In the genomic region with DNA sequence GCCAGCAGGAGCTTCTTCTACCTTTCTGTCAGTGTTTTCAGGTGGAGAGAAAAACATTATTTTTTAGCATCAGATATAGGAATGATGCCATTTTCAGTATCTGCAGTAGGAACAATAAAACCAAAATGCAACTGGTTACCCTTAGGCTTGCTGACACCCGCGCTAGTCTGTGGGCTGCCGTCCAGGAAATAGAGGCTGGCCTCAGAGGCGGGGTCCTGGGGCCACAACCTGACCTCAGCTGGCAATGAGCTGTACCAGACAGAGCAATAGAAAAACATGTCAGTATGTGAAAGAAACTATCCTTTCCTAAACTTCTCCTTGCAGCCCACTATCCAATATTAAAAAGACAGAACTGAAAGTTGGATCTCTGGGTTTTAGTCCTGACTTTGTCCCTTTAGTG, we compare ENCODE assay signal across 19 cellular contexts. TPM values are rescaled to one million over a fixed set of nuclear protein-coding genes. Genes with fewer than 3 reads are reported as not detected.
DNase-seq lines count a peak whose midpoint lies in the region; ATAC-seq and TF ChIP-seq lines count a peak whose summit lies in the region.
"Had no signal": no experiment of that assay in that cellular context is flagged by ENCODE, and none has a peak within 500 bp of the region (broad histone marks: within the 10 kb centered on the region; RNA-seq: fewer than 3 reads in every experiment).

No MANE protein-coding gene starts in this region.

- DNase-seq in activated CD8-positive, alpha-beta T cell treated with anti-CD3 and anti-CD28 coated beads, Interleukin-2, amount 10 ng/mL, durations not matched to agents 7 days and 5 days = peak; percentile 25
- no peak for DNase-seq in activated CD8-positive, alpha-beta T cell treated with anti-CD3 and anti-CD28 coated beads for 36 hours
- DNase-seq in endodermal cell = peak; percentile 50
- DNase-seq in smooth muscle cell (lab: John Stamatoyannopoulos, UW; ENCODE audit: unreplicated experiment) = no peak
- no peak for DNase-seq in CD8-positive, alpha-beta memory T cell
- DNase-seq in activated T-cell treated with anti-CD3 and anti-CD28 coated beads, Interleukin-2, amount 50 U/mL, for 24 hours = no peak
- DNase-seq: EL, GOT3, IMR-90, NCI-H1417, NCI-H187 treated with DMSO at 0.1 percent for 48 hours, NCI-H2227 treated with DMSO at 0.1 percent for 48 hours, NCI-H510A treated with DMSO at 0.1 percent for 48 hours, NCI-H748 treated with DMSO at 0.1 percent for 48 hours, SHP77 had no signal

- no peaks in the 10 kb centered on the region for H3K79me2 ChIP-seq in Loucy (ENCODE audit: insufficient read depth, low read length)
- H3K79me2 ChIP-seq in smooth muscle cell (ENCODE audit: low read depth) = peaks cover 3% of the 10 kb centered on the region

- H3K36me3 ChIP-seq in Loucy (ENCODE audit: insufficient read depth, low read length) = no peaks in the 10 kb centered on the region
- no peaks in the 10 kb centered on the region for H3K36me3 ChIP-seq in endodermal cell (ENCODE audit: control insufficient read depth, insufficient read depth, low read length)
- peaks cover 5% of the 10 kb centered on the region for H3K36me3 ChIP-seq in smooth muscle cell (ENCODE audit: low read depth)
- no peaks in the 10 kb centered on the region for H3K36me3 ChIP-seq in CD8-positive, alpha-beta memory T cell (ENCODE audit: insufficient read depth, low read length)

- H3F3A ChIP-seq in Loucy (ENCODE audit: low read depth) (no peaks in the 10 kb centered on the region), smooth muscle cell (ENCODE audit: low read depth) (no peaks in the 10 kb centered on the region)

- no peak overlapping the region for H3K27ac ChIP-seq in endodermal cell (ENCODE audit: low read depth, low read length)
- no peak overlapping the region for H3K27ac ChIP-seq in smooth muscle cell (ENCODE audit: low read depth)
- no peak overlapping the region for H3K27ac ChIP-seq in CD8-positive, alpha-beta memory T cell (ENCODE audit: low read depth, low read length)
- H3K27ac ChIP-seq: C4-2B had no signal

- intact Hi-C loops in activated CD8-positive, alpha-beta T cell treated with anti-CD3 and anti-CD28 coated beads for 36 hours (cut with micrococcal nuclease) = no loop called here

- peak overlapping the region; percentile 77 for H2AFZ ChIP-seq in Loucy (ENCODE audit: low read length)
- no peak overlapping the region for H2AFZ ChIP-seq in smooth muscle cell (ENCODE audit: low read depth)

- H3K27me3 ChIP-seq in Loucy (ENCODE audit: insufficient read depth, low read length, poor library complexity, severe bottlenecking) (no peaks in the 10 kb centered on the region), endodermal cell (ENCODE audit: control insufficient read depth, insufficient read depth, low read length, poor library complexity, severe bottlenecking) (peaks cover 12% of the 10 kb centered on the region), smooth muscle cell (ENCODE audit: low read depth) (peaks cover 5% of the 10 kb centered on the region)
- H3K27me3 ChIP-seq in CD8-positive, alpha-beta memory T cell (ENCODE audit: insufficient read depth, low read length, poor library complexity, severe bottlenecking) = no peaks in the 10 kb centered on the region

- no peaks in the 10 kb centered on the region for H3K36me3 Mint-ChIP-seq in activated CD8-positive, alpha-beta T cell treated with anti-CD3 and anti-CD28 coated beads, Interleukin-2, amount 10 ng/mL, durations not matched to agents 7 days and 5 days (ENCODE audit: low read depth)
- no peaks in the 10 kb centered on the region for H3K36me3 Mint-ChIP-seq in activated CD8-positive, alpha-beta T cell treated with anti-CD3 and anti-CD28 coated beads for 36 hours (ENCODE audit: low read depth)
- no peaks in the 10 kb centered on the region for H3K36me3 Mint-ChIP-seq in endodermal cell (ENCODE audit: low read depth)
- H3K36me3 Mint-ChIP-seq in CD8-positive, alpha-beta memory T cell = no peaks in the 10 kb centered on the region
- no peaks in the 10 kb centered on the region for H3K36me3 Mint-ChIP-seq in activated T-cell treated with anti-CD3 and anti-CD28 coated beads, Interleukin-2, amount 50 U/mL, for 24 hours (ENCODE audit: low read depth)

- H4K20me1 ChIP-seq in Loucy (ENCODE audit: insufficient read depth, low read length, poor library complexity, severe bottlenecking) (no peaks in the 10 kb centered on the region), smooth muscle cell (ENCODE audit: low read depth) (no peaks in the 10 kb centered on the region)

- H3K9me3 ChIP-seq in Loucy (ENCODE audit: insufficient read depth, low read depth, low read length) (no peaks in the 10 kb centered on the region), endodermal cell (ENCODE audit: control insufficient read depth, low read length) (no peaks in the 10 kb centered on the region), smooth muscle cell (replicated peaks; ENCODE audit: low read depth) (no peaks in the 10 kb centered on the region)
- H3K9me3 ChIP-seq in CD8-positive, alpha-beta memory T cell (ENCODE audit: low read length) = no peaks in the 10 kb centered on the region

- peaks cover 18% of the 10 kb centered on the region for H3K27me3 Mint-ChIP-seq in activated CD8-positive, alpha-beta T cell treated with anti-CD3 and anti-CD28 coated beads, Interleukin-2, amount 10 ng/mL, durations not matched to agents 7 days and 5 days (ENCODE audit: low read depth)
- H3K27me3 Mint-ChIP-seq in activated CD8-positive, alpha-beta T cell treated with anti-CD3 and anti-CD28 coated beads for 36 hours = peaks cover 10% of the 10 kb centered on the region
- peaks cover 15% of the 10 kb centered on the region for H3K27me3 Mint-ChIP-seq in endodermal cell (ENCODE audit: insufficient read depth)
- peaks cover 4 to 8% of the 10 kb centered on the region in 2 donors for H3K27me3 Mint-ChIP-seq in CD8-positive, alpha-beta memory T cell
- peaks cover 15% of the 10 kb centered on the region for H3K27me3 Mint-ChIP-seq in activated T-cell treated with anti-CD3 and anti-CD28 coated beads, Interleukin-2, amount 50 U/mL, for 24 hours

- H3K4me1 ChIP-seq in Loucy (ENCODE audit: insufficient read depth, low read length, poor library complexity, severe bottlenecking) = peaks cover 38% of the 10 kb centered on the region
- H3K4me1 ChIP-seq in endodermal cell (ENCODE audit: control insufficient read depth, insufficient read depth, low read length) = no peaks in the 10 kb centered on the region
- H3K4me1 ChIP-seq in smooth muscle cell (ENCODE audit: low read depth) = peaks cover 4% of the 10 kb centered on the region
- no peaks in the 10 kb centered on the region for H3K4me1 ChIP-seq in CD8-positive, alpha-beta memory T cell (ENCODE audit: insufficient read depth, low read length)

- H3K4me3 Mint-ChIP-seq in activated CD8-positive, alpha-beta T cell treated with anti-CD3 and anti-CD28 coated beads, Interleukin-2, amount 10 ng/mL, durations not matched to agents 7 days and 5 days = no peak overlapping the region
- H3K4me3 Mint-ChIP-seq in activated CD8-positive, alpha-beta T cell treated with anti-CD3 and anti-CD28 coated beads for 36 hours = no peak overlapping the region
- H3K4me3 Mint-ChIP-seq in endodermal cell = no peak overlapping the region
- H3K4me3 Mint-ChIP-seq in CD8-positive, alpha-beta memory T cell = no peak overlapping the region
- H3K4me3 Mint-ChIP-seq in activated T-cell treated with anti-CD3 and anti-CD28 coated beads, Interleukin-2, amount 50 U/mL, for 24 hours = no peak overlapping the region

- peaks cover 12% of the 10 kb centered on the region for H3K4me1 Mint-ChIP-seq in activated CD8-positive, alpha-beta T cell treated with anti-CD3 and anti-CD28 coated beads, Interleukin-2, amount 10 ng/mL, durations not matched to agents 7 days and 5 days (ENCODE audit: low read depth)
- no peaks in the 10 kb centered on the region for H3K4me1 Mint-ChIP-seq in activated CD8-positive, alpha-beta T cell treated with anti-CD3 and anti-CD28 coated beads for 36 hours (ENCODE audit: low read depth)
- peaks cover 6% of the 10 kb centered on the region for H3K4me1 Mint-ChIP-seq in endodermal cell
- H3K4me1 Mint-ChIP-seq in CD8-positive, alpha-beta memory T cell = peaks cover 0 to 3% (median 0%) of the 10 kb centered on the region in 3 donors
- H3K4me1 Mint-ChIP-seq in activated T-cell treated with anti-CD3 and anti-CD28 coated beads, Interleukin-2, amount 50 U/mL, for 24 hours (ENCODE audit: low read depth) = peaks cover 4% of the 10 kb centered on the region

- H3K27ac Mint-ChIP-seq in activated CD8-positive, alpha-beta T cell treated with anti-CD3 and anti-CD28 coated beads, Interleukin-2, amount 10 ng/mL, durations not matched to agents 7 days and 5 days = no peak overlapping the region
- H3K27ac Mint-ChIP-seq in activated CD8-positive, alpha-beta T cell treated with anti-CD3 and anti-CD28 coated beads for 36 hours = no peak overlapping the region
- no peak overlapping the region for H3K27ac Mint-ChIP-seq in endodermal cell
- H3K27ac Mint-ChIP-seq in CD8-positive, alpha-beta memory T cell = no peak overlapping the region
- H3K27ac Mint-ChIP-seq in activated T-cell treated with anti-CD3 and anti-CD28 coated beads, Interleukin-2, amount 50 U/mL, for 24 hours = no peak overlapping the region

- CTCF ChIA-PET in activated CD8-positive, alpha-beta T cell treated with anti-CD3 and anti-CD28 coated beads, Interleukin-2, amount 10 ng/mL, durations not matched to agents 7 days and 5 days (lab: Charles Lee) = no interaction called here
- CTCF ChIA-PET in activated CD8-positive, alpha-beta T cell treated with anti-CD3 and anti-CD28 coated beads for 36 hours (lab: Charles Lee) = no interaction called here
- CTCF ChIA-PET in CD8-positive, alpha-beta memory T cell (lab: Charles Lee) = no interaction called here

- no peaks in the 10 kb centered on the region for H3K9me2 ChIP-seq in Loucy (replicated peaks; ENCODE audit: low read depth, low read length)

- no peak for TF ChIP-seq CTCF in activated CD8-positive, alpha-beta T cell treated with anti-CD3 and anti-CD28 coated beads for 36 hours (IDR thresholded peaks at IDR 0.05)
- no peak for TF ChIP-seq CTCF in Loucy (conservative IDR thresholded peaks at IDR 0.05; ENCODE audit: low read length)
- TF ChIP-seq CTCF in endodermal cell (conservative IDR thresholded peaks at IDR 0.05) = no peak
- no peak for TF ChIP-seq CTCF in smooth muscle cell (IDR thresholded peaks at IDR 0.05; ENCODE audit: borderline replicate concordance, insufficient read depth, poor library complexity, severe bottlenecking)

- POLR2A ChIA-PET in activated CD8-positive, alpha-beta T cell treated with anti-CD3 and anti-CD28 coated beads, Interleukin-2, amount 10 ng/mL, durations not matched to agents 7 days and 5 days (lab: Charles Lee) = no interaction called here
- POLR2A ChIA-PET in activated CD8-positive, alpha-beta T cell treated with anti-CD3 and anti-CD28 coated beads for 36 hours (lab: Charles Lee) = no interaction called here
- POLR2A ChIA-PET in CD8-positive, alpha-beta memory T cell (lab: Charles Lee) = no interaction called here

- H3K4me2 ChIP-seq in Loucy (ENCODE audit: low read depth, low read length, poor library complexity, severe bottlenecking) = peak overlapping the region; percentile 85
- peak overlapping the region; percentile 36 for H3K4me2 ChIP-seq in smooth muscle cell

- no peak for ATAC-seq in activated CD8-positive, alpha-beta T cell treated with anti-CD3 and anti-CD28 coated beads, Interleukin-2, amount 10 ng/mL, durations not matched to agents 7 days and 5 days
- no peak for ATAC-seq in activated CD8-positive, alpha-beta T cell treated with anti-CD3 and anti-CD28 coated beads for 36 hours
- no peak for ATAC-seq in GM21737 (IDR thresholded peaks at IDR 0.05; ENCODE audit: unreplicated experiment)

- 68 to 70% methylated on average over 2 to 4 of the region's 4 CpGs for WGBS in endodermal cell (ENCODE audit: insufficient coverage in 1 of 2, insufficient read length in 1 of 2), 2 experiments
- 15% methylated on average over 4 of the region's 4 CpGs for WGBS in smooth muscle cell (ENCODE audit: low lambda C conversion rate)

- H3K9ac ChIP-seq in Loucy (ENCODE audit: low read depth, low read length, poor library complexity, severe bottlenecking) = peak overlapping the region; percentile 22
- H3K9ac ChIP-seq in endodermal cell (ENCODE audit: extremely low read depth, low read length, poor library complexity, severe bottlenecking) = no peak overlapping the region
- H3K9ac ChIP-seq in smooth muscle cell (ENCODE audit: low read depth) = no peak overlapping the region

- no peaks in the 10 kb centered on the region for H3K9me3 Mint-ChIP-seq in activated CD8-positive, alpha-beta T cell treated with anti-CD3 and anti-CD28 coated beads, Interleukin-2, amount 10 ng/mL, durations not matched to agents 7 days and 5 days (ENCODE audit: insufficient read depth)
- H3K9me3 Mint-ChIP-seq in activated CD8-positive, alpha-beta T cell treated with anti-CD3 and anti-CD28 coated beads for 36 hours = no peaks in the 10 kb centered on the region
- peaks cover 7% of the 10 kb centered on the region for H3K9me3 Mint-ChIP-seq in endodermal cell
- H3K9me3 Mint-ChIP-seq in CD8-positive, alpha-beta memory T cell = peaks cover 0 to 7% (median 2%) of the 10 kb centered on the region in 5 donors
- H3K9me3 Mint-ChIP-seq in activated T-cell treated with anti-CD3 and anti-CD28 coated beads, Interleukin-2, amount 50 U/mL, for 24 hours = no peaks in the 10 kb centered on the region

- peak overlapping the region; percentile 67 for H3K4me3 ChIP-seq in Loucy (ENCODE audit: low read length, poor library complexity, severe bottlenecking)
- H3K4me3 ChIP-seq in endodermal cell (ENCODE audit: low read length) = no peak overlapping the region
- H3K4me3 ChIP-seq in smooth muscle cell = no peak overlapping the region
- H3K4me3 ChIP-seq in CD8-positive, alpha-beta memory T cell (ENCODE audit: low read length) = no peak overlapping the region

RNA-seq across cellular contexts. Expression of gene ST6GAL2, which starts 4.6 kb away (rescaled TPM):
- not detected for total RNA-seq in activated CD8-positive, alpha-beta T cell treated with anti-CD3 and anti-CD28 coated beads, Interleukin-2, amount 10 ng/mL, durations not matched to agents 7 days and 5 days
- not detected for total RNA-seq in activated CD8-positive, alpha-beta T cell treated with anti-CD3 and anti-CD28 coated beads for 36 hours
- 10 to 100 TPM in 1 of 2 donors, 1 to 10 TPM in 1; 7.8 to 17.9 TPM for total RNA-seq in endodermal cell
- 19.3 TPM for polyA plus RNA-seq in endodermal cell (2013, experiment 1 of 2)
- polyA plus RNA-seq in endodermal cell (2013, experiment 2 of 2) = 18.8 TPM
- total RNA-seq in smooth muscle cell = 64.6 and 140 TPM in 2 replicates
- 26.1 and 42.5 TPM in 2 replicates for polyA plus RNA-seq in smooth muscle cell
- not detected for total RNA-seq in CD8-positive, alpha-beta memory T cell
- polyA plus RNA-seq in CD8-positive, alpha-beta memory T cell = not detected
- total RNA-seq: A172, IMR-90 had no signal
- polyA plus RNA-seq: IMR-90 had no signal

Comparison
In these comparisons a context has a peak if more than half of its experiments do, and no peak if none do; other contexts are left out.
1. DNase-seq: peak in activated CD8-positive, alpha-beta T cell treated with anti-CD3 and anti-CD28 coated beads, Interleukin-2, amount 10 ng/mL, durations not matched to agents 7 days and 5 days (single experiment) and endodermal cell (single experiment); none in activated CD8-positive, alpha-beta T cell treated with anti-CD3 and anti-CD28 coated beads for 36 hours (single experiment), smooth muscle cell (single experiment), CD8-positive, alpha-beta memory T cell (0 of 5) and activated T-cell treated with anti-CD3 and anti-CD28 coated beads, Interleukin-2, amount 50 U/mL, for 24 hours (single experiment).
2. RNA of gene ST6GAL2, which starts 4.6 kb away (total RNA-seq): 64.6 to 140 TPM in smooth muscle cell and 7.8 to 17.9 TPM in endodermal cell; not detected in activated CD8-positive, alpha-beta T cell treated with anti-CD3 and anti-CD28 coated beads, Interleukin-2, amount 10 ng/mL, durations not matched to agents 7 days and 5 days, not detected in activated CD8-positive, alpha-beta T cell treated with anti-CD3 and anti-CD28 coated beads for 36 hours and not detected in CD8-positive, alpha-beta memory T cell; every median in the first group is over 4 times any median in the second.